In the genomic region with DNA sequence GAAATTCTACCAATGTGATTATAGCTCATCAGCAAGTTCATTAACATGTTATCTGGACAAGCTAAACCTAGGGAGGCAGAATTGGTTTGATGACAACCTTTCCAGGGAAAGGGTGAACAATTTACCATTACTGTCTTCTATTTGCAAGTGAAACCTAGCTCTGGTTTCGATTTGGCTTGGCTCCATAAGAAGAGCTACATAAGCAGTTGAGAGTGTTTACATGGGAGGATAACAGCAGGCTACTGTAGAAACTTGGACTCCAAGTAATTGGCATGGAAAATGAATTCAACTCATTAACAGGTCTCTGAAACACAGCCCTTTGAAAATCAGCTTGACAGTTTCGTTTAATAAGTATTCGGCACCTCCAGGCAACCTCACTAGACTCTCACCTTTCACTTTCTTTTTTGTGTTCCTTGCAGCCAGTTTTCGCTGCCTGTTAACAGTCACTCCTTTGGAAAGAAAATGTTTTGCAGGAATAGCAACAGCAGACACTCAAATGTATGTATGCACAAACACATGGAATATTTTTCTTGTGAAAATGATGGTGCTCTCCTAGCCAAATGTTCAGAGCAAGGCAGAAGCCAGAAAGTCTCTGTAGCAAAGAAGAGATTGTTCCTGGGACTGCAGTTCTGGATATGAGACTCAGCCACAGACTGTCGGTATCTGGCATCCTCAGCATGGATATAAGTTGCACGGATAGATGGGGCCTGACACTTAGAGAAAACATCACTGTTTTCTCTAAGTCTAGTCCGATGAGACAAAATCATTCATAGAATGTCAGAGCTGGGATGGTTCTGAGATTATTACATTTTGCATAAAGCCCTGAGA, we compare ENCODE assay signal across 9 cellular contexts. TPM values are rescaled to one million over a fixed set of nuclear protein-coding genes. Genes with fewer than 3 reads are reported as not detected.
DNase-seq lines count a peak whose midpoint lies in the region; ATAC-seq lines count a peak whose summit lies in the region.
"Had no signal": no experiment of that assay in that cellular context is flagged by ENCODE, and none has a peak within 500 bp of the region (broad histone marks: within the 10 kb centered on the region; RNA-seq: fewer than 3 reads in every experiment).

No MANE protein-coding gene starts in this region.

- no peaks in the 10 kb centered on the region for H3K27me3 ChIP-seq in endocrine pancreas (ENCODE audit: control insufficient read depth, insufficient read depth, low read length)

- H3K4me1 ChIP-seq in endocrine pancreas (ENCODE audit: control insufficient read depth, insufficient read depth, low read length): no peaks in the 10 kb centered on the region

- no peaks in the 10 kb centered on the region for H3K36me3 ChIP-seq in endocrine pancreas (ENCODE audit: control insufficient read depth, insufficient read depth, low read length)

- peak; percentile 73 for ATAC-seq in GM21381 (IDR thresholded peaks at IDR 0.05; ENCODE audit: unreplicated experiment)
- no peak for ATAC-seq in GM18502 (IDR thresholded peaks at IDR 0.05; ENCODE audit: poor library complexity, unreplicated experiment)

- peak overlapping the region; percentile 75 for H3K4me3 ChIP-seq in endocrine pancreas (ENCODE audit: control insufficient read depth, insufficient read depth, low read length)

- no peaks in the 10 kb centered on the region for H3K9me3 ChIP-seq in endocrine pancreas (ENCODE audit: control insufficient read depth, low read length)

- in situ Hi-C loops in G401 (cut with HindIII; ENCODE audit: low sequenced_read_pairs): no loop called here

- DNase-seq in G401 (ENCODE audit: low spot score) (peak; percentile 1), NCI-H1105 treated with DMSO at 0.1 percent for 48 hours (lab: John Stamatoyannopoulos, UW) (peak; percentile 89), HuH-7 (ENCODE audit: low spot score) (no peak), dermis blood vessel endothelial cell (no peak), GM03348 (ENCODE audit: low spot score) (no peak)
- DNase-seq: SW 1271 had no signal

- H3K9ac ChIP-seq in endocrine pancreas (ENCODE audit: control insufficient read depth, insufficient read depth, low read length): no peak overlapping the region

RNA-seq across cellular contexts. Expression of a gene that starts 27.5 kb away (rescaled TPM):
- not detected in 2 replicates for total RNA-seq in G401 (2014; rRNA removed; shearing (Covaris generic))
- total RNA-seq in dermis blood vessel endothelial cell: not detected in 2 replicates

Comparison
In these comparisons a context has a peak if more than half of its experiments do, and no peak if none do; other contexts are left out.
1. DNase-seq: peak in G401 (single experiment) and NCI-H1105 treated with DMSO at 0.1 percent for 48 hours (single experiment); none in HuH-7 (single experiment), dermis blood vessel endothelial cell (single experiment) and GM03348 (single experiment).